1 cellular context compared by ENCODE assay signal in genomic region chr9:69672828-69673640, GRCh38.
TF ChIP-seq lines count a peak whose summit lies in the region.

No MANE protein-coding gene starts in this region.

TF ChIP-seq in IMR-90, 13 proteins besides CTCF, POLR2A, EP300 and RAD21 (continued from another document):
- TF ChIP-seq FOS (IDR thresholded peaks at IDR 0.05; ENCODE audit: low read depth, low read length) (no peak), BHLHE40 (IDR thresholded peaks at IDR 0.05; ENCODE audit: low read depth, low read length) (no peak), ELK1 (IDR thresholded peaks at IDR 0.05; ENCODE audit: borderline replicate concordance, low read depth, low read length) (no peak), CHD1 (IDR thresholded peaks at IDR 0.05; ENCODE audit: low read depth, low read length) (no peak), NFE2L2 (IDR thresholded peaks at IDR 0.05; ENCODE audit: low read depth, low read length) (no peak), MAZ (IDR thresholded peaks at IDR 0.05; ENCODE audit: borderline replicate concordance, low read depth, low read length) (peak; percentile 43; the same call in 1 of the 2 replicates), USF2 (IDR thresholded peaks at IDR 0.05; ENCODE audit: low read depth, low read length) (no peak), MXI1 (IDR thresholded peaks at IDR 0.05; ENCODE audit: borderline replicate concordance, low read depth, low read length) (peak; percentile 16; the same call in 1 of the 2 replicates)
